In the genomic region with DNA sequence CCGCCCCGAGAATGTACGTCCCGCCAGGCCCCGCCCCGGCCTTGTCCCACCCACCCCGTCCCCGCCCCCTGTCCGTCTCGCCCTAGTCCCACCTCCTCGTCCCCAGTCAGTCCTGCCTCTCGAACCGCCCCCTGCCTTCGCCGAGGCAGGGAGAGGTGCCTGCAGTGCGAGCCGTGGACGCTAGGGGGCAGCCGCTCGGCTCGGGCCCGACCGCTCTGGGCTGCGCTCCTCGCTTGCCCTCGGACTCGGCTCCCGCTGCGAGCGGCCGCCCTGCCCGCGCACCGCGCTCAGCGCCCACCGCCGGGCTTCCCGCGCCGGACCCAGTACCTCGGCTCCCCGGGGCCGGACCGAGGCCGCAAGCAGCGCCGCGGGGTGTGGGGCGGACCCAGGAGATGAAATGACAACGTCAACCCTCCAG, we compare ENCODE assay signal across 8 cellular contexts. TPM values are rescaled to one million over a fixed set of nuclear protein-coding genes. Genes with fewer than 3 reads are reported as not detected.
DNase-seq lines count a peak whose midpoint lies in the region; ATAC-seq and TF ChIP-seq lines count a peak whose summit lies in the region.

Gene VPS4A, plus strand, starts transcription at position 236 of the 418 bp plus-strand sequence. Its CDS starts 162 bp downstream, at position 398.

- peak; percentile 96 to 99 (median 97) for DNase-seq in CD8-positive, alpha-beta T cell
- DNase-seq in HK-2 (ENCODE audit: unreplicated experiment) (peak; percentile 99), NCI-H82 treated with DMSO at 0.1 percent for 48 hours (lab: John Stamatoyannopoulos, UW; ENCODE audit: unreplicated experiment) (peak; percentile 85), lower lobe of right lung (peak; percentile 97)
- DNase-seq in activated CD4-positive, alpha-beta memory T cell treated with anti-CD3 and anti-CD28 coated beads, Interleukin-2, amount 10 ng/mL, durations not matched to agents 7 days and 5 days: peak; percentile 97
- peak; percentile 94 to 96 (median 96) for DNase-seq in stimulated activated CD4-positive, alpha-beta T cell treated with anti-CD3 and anti-CD28 coated beads, TNF-alpha, amount 100 ng/mL, for 24 hours (ENCODE audit: low read depth in 3 of 3)

- H3K36me3 Mint-ChIP-seq in CD8-positive, alpha-beta T cell: peaks cover 34% of the 10 kb centered on the region
- peaks cover 32% of the 10 kb centered on the region for H3K36me3 Mint-ChIP-seq in activated CD4-positive, alpha-beta memory T cell treated with anti-CD3 and anti-CD28 coated beads, Interleukin-2, amount 10 ng/mL, durations not matched to agents 7 days and 5 days (ENCODE audit: low read depth)

- H3K9me3 Mint-ChIP-seq in CD8-positive, alpha-beta T cell: no peaks in the 10 kb centered on the region
- H3K9me3 Mint-ChIP-seq in activated CD4-positive, alpha-beta memory T cell treated with anti-CD3 and anti-CD28 coated beads, Interleukin-2, amount 10 ng/mL, durations not matched to agents 7 days and 5 days: no peaks in the 10 kb centered on the region

- peaks cover 17% of the 10 kb centered on the region for H3K4me1 ChIP-seq in CD8-positive, alpha-beta T cell (ENCODE audit: insufficient read depth, low read length)
- H3K4me1 ChIP-seq in duodenal mucosa (ENCODE audit: control insufficient read depth in 1 of 2, insufficient read depth in 2 of 2, low read length in 2 of 2) (peaks cover 9% of the 10 kb centered on the region in 2 donors), lower lobe of right lung (peaks cover 23% of the 10 kb centered on the region)

- TF ChIP-seq CTCF in CD8-positive, alpha-beta T cell (IDR thresholded peaks at IDR 0.05): peak; percentile 73
- peak; percentile 89 for TF ChIP-seq CTCF in lower lobe of right lung (IDR thresholded peaks at IDR 0.05)

- peak within 1 kb of the TSS; percentile 71 to 92 for H3K9ac ChIP-seq in duodenal mucosa (ENCODE audit: low read depth in 1 of 2, low read length in 2 of 2)

- POLR2A ChIA-PET in CD8-positive, alpha-beta T cell (lab: Charles Lee): interaction anchor here (1.3 to 1.9 kb wide), 3 partner anchors 15 to 124 kb away, joined by 4 to 7 read pairs (median 6); partner anchors contain the start of genes PDF and SNTB2
- POLR2A ChIA-PET in activated CD4-positive, alpha-beta memory T cell treated with anti-CD3 and anti-CD28 coated beads, Interleukin-2, amount 10 ng/mL, durations not matched to agents 7 days and 5 days (lab: Charles Lee): interaction anchor here (1.1 to 3.5 kb wide), 7 partner anchors 10 to 179 kb away, joined by 3 to 16 read pairs (median 6); partner anchors contain the start of genes CHTF8, COG8, NIP7 and SNTB2

- peak within 1 kb of the TSS; percentile 79 for H3K4me3 ChIP-seq in CD8-positive, alpha-beta T cell (ENCODE audit: low read depth, low read length)
- H3K4me3 ChIP-seq in duodenal mucosa (ENCODE audit: low read depth in 1 of 2, low read length in 2 of 2) (peak within 1 kb of the TSS; percentile 78 to 89), lower lobe of right lung (peak within 1 kb of the TSS; percentile 87)

- H3K27ac Mint-ChIP-seq in CD8-positive, alpha-beta T cell: peak within 1 kb of the TSS; percentile 95
- H3K27ac Mint-ChIP-seq in activated CD4-positive, alpha-beta memory T cell treated with anti-CD3 and anti-CD28 coated beads, Interleukin-2, amount 10 ng/mL, durations not matched to agents 7 days and 5 days: peak within 1 kb of the TSS; percentile 90

- intact Hi-C loops in CD8-positive, alpha-beta T cell (cut with DNase I, micrococcal nuclease): loop anchor here (1.0 to 10.0 kb wide), 11 partner anchors 19 to 1214 kb away; partner anchors contain the start of genes COG8 (in 2 of the 2), CYB5B (in 2 of the 2), NIP7 (in 2 of the 2) and PDF (in 2 of the 2)
- intact Hi-C loops in lower lobe of right lung (cut with DNase I): no loop called here

- H3K36me3 ChIP-seq in CD8-positive, alpha-beta T cell (ENCODE audit: insufficient read depth, low read length): peaks cover 13% of the 10 kb centered on the region
- H3K36me3 ChIP-seq in duodenal mucosa (ENCODE audit: control insufficient read depth in 1 of 2, insufficient read depth in 2 of 2, low read length in 2 of 2) (peaks cover 12 to 19% of the 10 kb centered on the region in 2 donors), lower lobe of right lung (peaks cover 23% of the 10 kb centered on the region)

- no peaks in the 10 kb centered on the region for H3K27me3 Mint-ChIP-seq in CD8-positive, alpha-beta T cell (ENCODE audit: low read depth)
- H3K27me3 Mint-ChIP-seq in activated CD4-positive, alpha-beta memory T cell treated with anti-CD3 and anti-CD28 coated beads, Interleukin-2, amount 10 ng/mL, durations not matched to agents 7 days and 5 days: no peaks in the 10 kb centered on the region

- H3K9me3 ChIP-seq in CD8-positive, alpha-beta T cell (ENCODE audit: low read length): no peaks in the 10 kb centered on the region
- H3K9me3 ChIP-seq in duodenal mucosa (ENCODE audit: control insufficient read depth in 1 of 2, low read length in 2 of 2) (no peaks in the 10 kb centered on the region), lower lobe of right lung (no peaks in the 10 kb centered on the region)

- peak; percentile 98 for ATAC-seq in CD8-positive, alpha-beta T cell
- peak; percentile 89 for ATAC-seq in GM19452 (IDR thresholded peaks at IDR 0.05; ENCODE audit: unreplicated experiment)
- ATAC-seq in lower lobe of right lung: peak; percentile 98 to 100

- peak within 1 kb of the TSS; percentile 72 for H3K27ac ChIP-seq in CD8-positive, alpha-beta T cell (ENCODE audit: low read depth, low read length)
- H3K27ac ChIP-seq in duodenal mucosa (ENCODE audit: low read depth, low read length): peak within 1 kb of the TSS; percentile 85
- peak within 1 kb of the TSS; percentile 93 for H3K27ac ChIP-seq in lower lobe of right lung

- no peaks in the 10 kb centered on the region for H3K27me3 ChIP-seq in CD8-positive, alpha-beta T cell (ENCODE audit: insufficient read depth, low read length)
- H3K27me3 ChIP-seq in duodenal mucosa (ENCODE audit: control insufficient read depth in 1 of 2, insufficient read depth in 2 of 2, low read length in 2 of 2): no peaks in the 10 kb centered on the region
- no peaks in the 10 kb centered on the region for H3K27me3 ChIP-seq in lower lobe of right lung (ENCODE audit: low read depth)

- CTCF ChIA-PET in CD8-positive, alpha-beta T cell (lab: Charles Lee): interaction anchor here (0.7 to 0.9 kb wide), 2 partner anchors 18 to 24 kb away, joined by 3 to 4 read pairs; no protein-coding TSS in a partner anchor
- CTCF ChIA-PET in activated CD4-positive, alpha-beta memory T cell treated with anti-CD3 and anti-CD28 coated beads, Interleukin-2, amount 10 ng/mL, durations not matched to agents 7 days and 5 days (lab: Charles Lee): interaction anchor here (1.0 to 1.2 kb wide), 2 partner anchors 19 to 28 kb away, joined by 3 read pairs; partner anchors contain the start of genes COG8 and PDF

- peak within 1 kb of the TSS; percentile 99 for H3K4me3 Mint-ChIP-seq in CD8-positive, alpha-beta T cell
- H3K4me3 Mint-ChIP-seq in activated CD4-positive, alpha-beta memory T cell treated with anti-CD3 and anti-CD28 coated beads, Interleukin-2, amount 10 ng/mL, durations not matched to agents 7 days and 5 days: peak within 1 kb of the TSS; percentile 94

- peaks cover 27% of the 10 kb centered on the region for H3K4me1 Mint-ChIP-seq in CD8-positive, alpha-beta T cell (ENCODE audit: low read depth)
- H3K4me1 Mint-ChIP-seq in activated CD4-positive, alpha-beta memory T cell treated with anti-CD3 and anti-CD28 coated beads, Interleukin-2, amount 10 ng/mL, durations not matched to agents 7 days and 5 days: peaks cover 24% of the 10 kb centered on the region

RNA-seq across cellular contexts. Expression of gene VPS4A, which starts in this region (rescaled TPM):
- 10 to 100 TPM; 64.2 to 66.5 TPM for total RNA-seq in CD8-positive, alpha-beta T cell
- 10 to 100 TPM; 32.3 to 34.9 TPM for total RNA-seq in activated CD4-positive, alpha-beta memory T cell treated with anti-CD3 and anti-CD28 coated beads, Interleukin-2, amount 10 ng/mL, durations not matched to agents 7 days and 5 days
- 24.5 TPM for total RNA-seq in lower lobe of right lung

Comparison
In these comparisons a context has a peak if more than half of its experiments do, and no peak if none do; other contexts are left out.
1. Peak in every context shown above with its lines: DNase-seq, ATAC-seq, H3K4me3 ChIP-seq and H3K27ac ChIP-seq.